In genomic region chr18:11647310-11647709, GRCh38 we compare ENCODE assay signal across 2 cellular contexts. TPM values are rescaled to one million over a fixed set of nuclear protein-coding genes. Genes with fewer than 3 reads are reported as not detected.
"Had no signal": no experiment of that assay in that cellular context is flagged by ENCODE, and none has a peak within 500 bp of the region (broad histone marks: within the 10 kb centered on the region; RNA-seq: fewer than 3 reads in every experiment).

No MANE protein-coding gene starts in this region.

RNA-seq across cellular contexts. Expression of gene SLC35G4, which starts 37.9 kb away (rescaled TPM):
- total RNA-seq: G401, GM12878 had no signal

RNA-seq across cellular contexts. Expression of gene GNAL, which starts 41.8 kb away (rescaled TPM):
- total RNA-seq: GM12878 had no signal
